In the genomic region with DNA sequence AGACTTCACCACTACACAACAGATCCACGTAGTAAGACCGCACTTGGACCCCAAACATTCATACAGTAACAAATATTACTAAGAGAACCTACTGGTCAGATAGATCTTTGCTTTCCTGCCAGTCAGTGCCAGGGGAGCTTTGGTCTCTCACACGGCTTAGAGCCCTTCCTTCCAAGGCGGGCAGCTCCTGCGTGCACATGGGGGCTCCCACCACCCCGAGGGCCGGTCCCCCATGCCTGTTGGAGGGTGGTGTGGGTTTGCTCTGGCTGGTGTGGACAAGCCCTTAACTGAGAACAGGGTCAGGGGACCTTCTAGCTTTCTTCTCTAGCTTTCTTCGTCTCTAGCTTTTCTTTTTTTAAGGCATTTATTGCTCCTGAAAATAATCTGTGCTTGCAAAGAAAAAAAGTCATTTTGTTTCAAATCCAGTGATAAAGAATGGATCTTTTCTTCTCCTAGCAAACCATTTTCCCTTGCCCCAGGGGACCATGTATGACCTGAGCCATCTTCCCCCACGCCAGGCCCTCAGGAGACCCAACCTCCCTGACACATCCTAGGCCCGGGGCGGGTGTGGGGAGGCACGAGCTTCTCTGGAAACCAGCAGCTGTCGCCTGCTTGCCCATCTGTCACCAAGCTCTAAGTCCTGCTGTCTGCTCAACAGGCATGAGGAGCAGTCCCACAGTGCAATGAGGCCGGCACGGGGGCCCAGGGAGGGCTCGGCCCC, we compare ENCODE assay signal across 21 cellular contexts.
"Had no signal": no experiment of that assay in that cellular context is flagged by ENCODE, and none has a peak within 500 bp of the region (broad histone marks: within the 10 kb centered on the region; RNA-seq: fewer than 3 reads in every experiment).

No MANE protein-coding gene starts in this region.

- FAIRE-seq: TTC549 had no signal

- H3K27me3 ChIP-seq: brain microvascular endothelial cell, neutrophil had no signal

- ATAC-seq: esophagus mucosa, left cardiac atrium, right cardiac atrium had no signal

- H3K4me3 ChIP-seq: lung had no signal

- H3K4me3 Mint-ChIP-seq: activated CD4-positive, alpha-beta T cell treated with anti-CD3 and anti-CD28 coated beads, Interleukin-2, amount 10 ng/mL, durations not matched to agents 7 days and 5 days; activated naive CD8-positive, alpha-beta T cell; activated T-cell treated with anti-CD3 and anti-CD28 coated beads, Interleukin-2, amount 50 U/mL, for 24 hours; immature natural killer cell; type B pancreatic cell had no signal

- H3K4me1 Mint-ChIP-seq: activated CD4-positive, alpha-beta T cell treated with anti-CD3 and anti-CD28 coated beads, Interleukin-2, amount 10 ng/mL, durations not matched to agents 7 days and 5 days; immature natural killer cell had no signal

- H3K27ac Mint-ChIP-seq: activated CD4-positive, alpha-beta T cell treated with anti-CD3 and anti-CD28 coated beads, Interleukin-2, amount 10 ng/mL, durations not matched to agents 7 days and 5 days; activated naive CD8-positive, alpha-beta T cell; activated T-cell treated with anti-CD3 and anti-CD28 coated beads, Interleukin-2, amount 50 U/mL, for 24 hours; immature natural killer cell; type B pancreatic cell had no signal

- H3K9me3 Mint-ChIP-seq: activated T-cell treated with anti-CD3 and anti-CD28 coated beads, Interleukin-2, amount 50 U/mL, for 24 hours; type B pancreatic cell had no signal

- DNase-seq: activated CD4-positive, alpha-beta T cell treated with anti-CD3 and anti-CD28 coated beads, Interleukin-2, amount 10 ng/mL, durations not matched to agents 7 days and 5 days; activated CD4-positive, CD25-positive, alpha-beta regulatory T cell; activated effector memory CD4-positive, alpha-beta T cell treated with Interleukin-2 at 50 U/mL for 16 hours; activated T-cell treated with anti-CD3 and anti-CD28 coated beads, Interleukin-2, amount 50 U/mL, for 24 hours; amygdala; brain microvascular endothelial cell; cerebellar nuclear complex; dermis blood vessel endothelial cell; immature natural killer cell; left cardiac atrium; midbrain; right cardiac atrium; stimulated activated CD4-positive, alpha-beta T cell treated with anti-CD3 and anti-CD28 coated beads, Interleukin-2, amount 100 ng/mL, for 48 hours; stimulated activated naive CD4-positive, alpha-beta T cell treated with Interleukin-2 at 50 U/mL for 16 hours; T-helper 2 cell had no signal

- H3K27me3 Mint-ChIP-seq: activated naive CD8-positive, alpha-beta T cell; activated T-cell treated with anti-CD3 and anti-CD28 coated beads, Interleukin-2, amount 50 U/mL, for 24 hours had no signal

- H3K36me3 Mint-ChIP-seq: activated naive CD8-positive, alpha-beta T cell; immature natural killer cell; type B pancreatic cell had no signal

- H3K9me3 ChIP-seq: neutrophil had no signal

- H3K27ac ChIP-seq: brain microvascular endothelial cell, neutrophil had no signal

- H3K36me3 ChIP-seq: brain microvascular endothelial cell, neutrophil had no signal
